9 cellular contexts compared by ENCODE assay signal in genomic region chr19:15550847-15551182, GRCh38. TPM values are rescaled to one million over a fixed set of nuclear protein-coding genes. Genes with fewer than 3 reads are reported as not detected.
DNase-seq lines count a peak whose midpoint lies in the region; ATAC-seq, FAIRE-seq and TF ChIP-seq lines count a peak whose summit lies in the region.
"Had no signal": no experiment of that assay in that cellular context is flagged by ENCODE, and none has a peak within 500 bp of the region (broad histone marks: within the 10 kb centered on the region; RNA-seq: fewer than 3 reads in every experiment).

No MANE protein-coding gene starts in this region.

- no peak overlapping the region for H2BK120ac ChIP-seq in mesendoderm (ENCODE audit: low read depth, low read length)

- in situ Hi-C loops in HepG2 (cut with HindIII; ENCODE audit: extremely low pct_ligation_motif_present, low pct_unique_long_range_greater_than_20kb): loop anchor here (10.0 to 25.0 kb wide), 2 partner anchors 126 to 464 kb away; partner anchors contain the start of gene OR1I1

- peak overlapping the region; percentile 99 for H3K4me2 ChIP-seq in HepG2 (ENCODE audit: low read depth, low read length)
- no peak overlapping the region for H3K4me2 ChIP-seq in mesendoderm (ENCODE audit: low read length)

- no peak overlapping the region for H3K9ac ChIP-seq in HepG2 (ENCODE audit: insufficient read depth, low read depth, low read length)
- H3K9ac ChIP-seq in iPS-15b (ENCODE audit: low read depth, low read length): peak overlapping the region; percentile 37
- no peak overlapping the region for H3K9ac ChIP-seq in mesendoderm (ENCODE audit: low read length)

- no peak for FAIRE-seq in HepG2 (lab: Jason Lieb, UNC)

- TF ChIP-seq RAD21 in HepG2 (CRISPR knock-in tag; IDR thresholded peaks at IDR 0.05): no peak

- no peak for TF ChIP-seq POLR2A in HepG2 (IDR thresholded peaks at IDR 0.05; ENCODE audit: insufficient read depth in 1 of 2, low read depth in 2 of 2, low read length in 2 of 2)
- no peak for TF ChIP-seq POLR2A in right lobe of liver (IDR thresholded peaks at IDR 0.05)

- no peak overlapping the region for H3K23ac ChIP-seq in mesendoderm (ENCODE audit: low read length)

- POLR2A ChIA-PET in HepG2 (lab: Yijun Ruan, JAX): interaction anchor here (0.9 to 1.6 kb wide), 2 partner anchors 118 to 132 kb away, joined by 3 to 9 read pairs; partner anchors contain the start of gene AKAP8L

- H3K9me3 ChIP-seq in HepG2 (ENCODE audit: low read length) (no peaks in the 10 kb centered on the region), right lobe of liver (no peaks in the 10 kb centered on the region), iPS-15b (ENCODE audit: control insufficient read depth, insufficient read depth, low read length) (no peaks in the 10 kb centered on the region)

- H3K4me1 ChIP-seq in HepG2 (ENCODE audit: insufficient read depth, low read length): peaks cover 29% of the 10 kb centered on the region
- H3K4me1 ChIP-seq in right lobe of liver: peaks cover 0 to 7% (median 2%) of the 10 kb centered on the region in 4 donors
- peaks cover 3% of the 10 kb centered on the region for H3K4me1 ChIP-seq in iPS-15b (ENCODE audit: control insufficient read depth, insufficient read depth, low read length)
- no peaks in the 10 kb centered on the region for H3K4me1 ChIP-seq in urinary bladder (ENCODE audit: insufficient read depth)
- H3K4me1 ChIP-seq in mesendoderm (ENCODE audit: control insufficient read depth, low read depth, low read length): no peaks in the 10 kb centered on the region

- 16% methylated on average over 5 of the region's 9 CpGs for WGBS in HepG2 (ENCODE audit: low lambda C conversion rate)
- WGBS in right lobe of liver (ENCODE audit: insufficient coverage, low coverage, low lambda C conversion rate, missing lambda C conversion rate): 40% methylated on average over 1 of the region's 9 CpGs
- whole genome bisulfite sequencing in urinary bladder: 18% methylated on average over 9 of the region's 9 CpGs
- WGBS in mesendoderm (ENCODE audit: extremely low coverage, insufficient coverage, low lambda C conversion rate): no CpG with 5 or more reads among the region's 9 CpGs

- no peak overlapping the region for H2AK5ac ChIP-seq in mesendoderm (ENCODE audit: low read length)

- peak overlapping the region; percentile 39 for H2AFZ ChIP-seq in HepG2 (ENCODE audit: low read length)

- H3K56ac ChIP-seq in mesendoderm (ENCODE audit: low read length): no peak overlapping the region

- H4K8ac ChIP-seq in mesendoderm (ENCODE audit: low read depth, low read length): no peak overlapping the region

- intact Hi-C loops in HepG2 (cut with micrococcal nuclease; ENCODE audit: unreplicated experiment) (no loop called here), right lobe of liver (cut with DNase I) (loop anchor here in 1 of 2 donors (10.0 kb wide), 3 partner anchors 96 to 376 kb away; no protein-coding TSS in a partner anchor)

- no TSS peak for BruUV-seq in HepG2 (replicated peaks; lab: Mats Ljungman, UMichigan)

- ATAC-seq in HepG2 (peak; percentile 27), right lobe of liver (no peak), HG03571 (IDR thresholded peaks at IDR 0.05; ENCODE audit: unreplicated experiment) (no peak)

- no peak overlapping the region for H3K18ac ChIP-seq in mesendoderm (ENCODE audit: low read length)

- H3K27me3 ChIP-seq in HepG2 (ENCODE audit: control insufficient read depth in 1 of 2, insufficient read depth in 2 of 2, low read length in 2 of 2) (no peaks in the 10 kb centered on the region; a peak in 1 of 5 replicates), right lobe of liver (no peaks in the 10 kb centered on the region), iPS-15b (ENCODE audit: control insufficient read depth, insufficient read depth, low read length) (peaks cover 7% of the 10 kb centered on the region), mesendoderm (ENCODE audit: insufficient read depth, low read length, poor library complexity) (no peaks in the 10 kb centered on the region)

- H3K4ac ChIP-seq in mesendoderm (ENCODE audit: low read depth, low read length): no peak overlapping the region

- H3K4me3 ChIP-seq in HepG2 (replicated peaks in 1 of 3; ENCODE audit: insufficient read depth in 1 of 3, low read depth in 2 of 3, low read length in 3 of 3) (peak overlapping the region; percentile 52 to 74 (median 57); a peak in 5 of 6 replicates), right lobe of liver (peak overlapping the region in 1 of 3 donors; percentile 49), iPS-15b (ENCODE audit: low read depth, low read length) (peak overlapping the region; percentile 77), urinary bladder (ENCODE audit: low read depth, low read length) (peak overlapping the region; percentile 28), mesendoderm (ENCODE audit: low read length) (no peak overlapping the region)

- no peaks in the 10 kb centered on the region for H4K20me1 ChIP-seq in HepG2 (ENCODE audit: insufficient read depth, low read length)

- H4K5ac ChIP-seq in mesendoderm (ENCODE audit: low read length): no peak overlapping the region

- TF ChIP-seq CTCF in HepG2 (CRISPR knock-in tag; IDR thresholded peaks at IDR 0.05): peak; percentile 58
- no peak for TF ChIP-seq CTCF in right lobe of liver (IDR thresholded peaks at IDR 0.05)

- H3K79me2 ChIP-seq in HepG2 (ENCODE audit: insufficient read depth, low read length) (no peaks in the 10 kb centered on the region), mesendoderm (ENCODE audit: control insufficient read depth, insufficient read depth, low read length) (no peaks in the 10 kb centered on the region)

- H2BK15ac ChIP-seq in mesendoderm (replicated peaks; ENCODE audit: low read depth): no peak overlapping the region

- H2BK5ac ChIP-seq in mesendoderm (ENCODE audit: low read length): no peak overlapping the region

- no peaks in the 10 kb centered on the region for H3K36me3 ChIP-seq in HepG2 (replicated peaks in 1 of 2; ENCODE audit: control insufficient read depth in 1 of 2, insufficient read depth in 2 of 2, low read length in 2 of 2)
- H3K36me3 ChIP-seq in right lobe of liver: no peaks in the 10 kb centered on the region
- no peaks in the 10 kb centered on the region for H3K36me3 ChIP-seq in iPS-15b (ENCODE audit: control insufficient read depth, insufficient read depth, low read length)
- H3K36me3 ChIP-seq in urinary bladder (ENCODE audit: insufficient read depth): no peaks in the 10 kb centered on the region
- H3K36me3 ChIP-seq in mesendoderm (ENCODE audit: control insufficient read depth, insufficient read depth, low read length): no peaks in the 10 kb centered on the region

- H3K27ac ChIP-seq in HepG2 (ENCODE audit: extremely low read length, insufficient read depth, low read length) (no peak overlapping the region), right lobe of liver (no peak overlapping the region), urinary bladder (ENCODE audit: low read depth) (no peak overlapping the region), mesendoderm (ENCODE audit: low read depth, low read length) (no peak overlapping the region)

- TF ChIP-seq EP300 in HepG2 (IDR thresholded peaks at IDR 0.05; ENCODE audit: low read depth in 2 of 2, low read length in 2 of 2) (no peak), HepG2 (CRISPR knock-in tag; IDR thresholded peaks at IDR 0.05; ENCODE audit: borderline replicate concordance) (no peak)

- H3K79me1 ChIP-seq in mesendoderm (ENCODE audit: low read length): no peaks in the 10 kb centered on the region

- CTCF ChIA-PET in HepG2 (lab: Yijun Ruan, JAX; ENCODE audit: low intra/inter-chr PET ratio, low total read pairs): no interaction called here

- DNase-seq in HepG2 (ENCODE audit: low spot score) (peak; percentile 16), right lobe of liver (no peak), NCI-H524 (lab: John Stamatoyannopoulos, UW) (no peak), mesendoderm (no peak)
- DNase-seq in activated CD4-positive, alpha-beta T cell treated with anti-CD3 and anti-CD28 coated beads, Interleukin-2, amount 50 U/mL, for 48 hours: peak; percentile 33 to 45
- DNase-seq: NCI-H226 had no signal

TF ChIP-seq in HepG2, 621 proteins besides CTCF, POLR2A, EP300 and RAD21 (continues in another document):
- 0 out of 2 replicates have a peak, but pooled peaks have one; percentile 30 for TF ChIP-seq ARNT2 (CRISPR knock-in tag; IDR thresholded peaks at IDR 0.05; ENCODE audit: low read depth)
- TF ChIP-seq RFXANK (CRISPR knock-in tag; IDR thresholded peaks at IDR 0.05): no peak
- no peak for TF ChIP-seq ZFP36L1 (CRISPR knock-in tag; IDR thresholded peaks at IDR 0.05)
- TF ChIP-seq PHF20 (CRISPR knock-in tag; IDR thresholded peaks at IDR 0.05): no peak
- no peak for TF ChIP-seq ZNF446 (CRISPR knock-in tag; IDR thresholded peaks at IDR 0.05)
- no peak for TF ChIP-seq SMARCC2 (IDR thresholded peaks at IDR 0.05)

RNA-seq across cellular contexts. Expression of gene CYP4F22, which starts 42.5 kb away (rescaled TPM):
- total RNA-seq in HepG2 (2016; rRNA removed; fragmentation: Illumina TruSeq; extraction: Trizol) (not detected in 2 replicates), right lobe of liver (1 to 10 TPM in 5 of 6 experiments, under 1 TPM in 1; 0.95 to 6.0 (median 4.5) TPM), urinary bladder (2.4 TPM)
- total RNA-seq in HepG2 (2016; cell fraction: cytosol; rRNA removed; fragmentation: Illumina TruSeq; extraction: Trizol; ENCODE audit: low read depth): not detected in 2 replicates
- total RNA-seq in HepG2 (2016; cell fraction: insoluble cytoplasmic fraction; rRNA removed; fragmentation: Illumina TruSeq; extraction: Trizol): not detected in 2 replicates
- not detected in 2 replicates for total RNA-seq in HepG2 (2016; cell fraction: membrane; rRNA removed; fragmentation: Illumina TruSeq; extraction: Trizol)
- not detected in 2 replicates for total RNA-seq in HepG2 (2016; cell fraction: nucleus; rRNA removed; fragmentation: Illumina TruSeq; extraction: Trizol)
- polyA plus RNA-seq in HepG2 (2011; rRNA removed) (0.05 and 0.09 TPM in 2 replicates), urinary bladder (2.6 TPM)
- 0.04 TPM in 1 of 2 replicates, not detected in the other for polyA plus RNA-seq in HepG2 (2011; cell fraction: cytosol; rRNA removed)
- polyA plus RNA-seq in HepG2 (2011; cell fraction: nucleus; rRNA removed): 0.06 and 0.07 TPM in 2 replicates
- polyA plus RNA-seq in HepG2 (2012): 0.08 and 0.13 TPM in 2 replicates
- not detected in 2 replicates for polyA plus RNA-seq in HepG2 (2016; cell fraction: cytosol; fragmentation: Illumina TruSeq; extraction: Trizol; ENCODE audit: low read depth)
- polyA plus RNA-seq in HepG2 (2016; cell fraction: insoluble cytoplasmic fraction; fragmentation: Illumina TruSeq; extraction: Trizol; ENCODE audit: low read depth): not detected in 2 replicates
- polyA plus RNA-seq in HepG2 (2016; cell fraction: membrane; fragmentation: Illumina TruSeq; extraction: Trizol; ENCODE audit: low read depth): not detected in 2 replicates
- polyA plus RNA-seq in HepG2 (2016; cell fraction: nucleus; fragmentation: Illumina TruSeq; extraction: Trizol; ENCODE audit: insufficient read depth, low read depth): not detected in 2 replicates
- not detected in 2 replicates for polyA minus RNA-seq in HepG2 (2011; rRNA and poly(A)+ RNA removed; ENCODE audit: low replicate concordance)
- polyA minus RNA-seq in HepG2 (2011; cell fraction: cytosol; rRNA and poly(A)+ RNA removed): not detected in 2 replicates
- polyA minus RNA-seq in HepG2 (2011; cell fraction: nucleus; rRNA and poly(A)+ RNA removed): not detected in 2 replicates
- polyA plus RNA-seq in mesendoderm (2013, experiment 1 of 2): 0.10 TPM
- 0.11 TPM for polyA plus RNA-seq in mesendoderm (2013, experiment 2 of 2)

Comparison
In these comparisons a context has a peak if more than half of its experiments do, and no peak if none do; other contexts are left out.
1. DNase-seq: peak in HepG2 (single experiment) and activated CD4-positive, alpha-beta T cell treated with anti-CD3 and anti-CD28 coated beads, Interleukin-2, amount 50 U/mL, for 48 hours (2 of 2); none in right lobe of liver (0 of 3), NCI-H524 (0 of 2) and mesendoderm (single experiment).